8 cellular contexts compared by ENCODE assay signal in the genomic region with DNA sequence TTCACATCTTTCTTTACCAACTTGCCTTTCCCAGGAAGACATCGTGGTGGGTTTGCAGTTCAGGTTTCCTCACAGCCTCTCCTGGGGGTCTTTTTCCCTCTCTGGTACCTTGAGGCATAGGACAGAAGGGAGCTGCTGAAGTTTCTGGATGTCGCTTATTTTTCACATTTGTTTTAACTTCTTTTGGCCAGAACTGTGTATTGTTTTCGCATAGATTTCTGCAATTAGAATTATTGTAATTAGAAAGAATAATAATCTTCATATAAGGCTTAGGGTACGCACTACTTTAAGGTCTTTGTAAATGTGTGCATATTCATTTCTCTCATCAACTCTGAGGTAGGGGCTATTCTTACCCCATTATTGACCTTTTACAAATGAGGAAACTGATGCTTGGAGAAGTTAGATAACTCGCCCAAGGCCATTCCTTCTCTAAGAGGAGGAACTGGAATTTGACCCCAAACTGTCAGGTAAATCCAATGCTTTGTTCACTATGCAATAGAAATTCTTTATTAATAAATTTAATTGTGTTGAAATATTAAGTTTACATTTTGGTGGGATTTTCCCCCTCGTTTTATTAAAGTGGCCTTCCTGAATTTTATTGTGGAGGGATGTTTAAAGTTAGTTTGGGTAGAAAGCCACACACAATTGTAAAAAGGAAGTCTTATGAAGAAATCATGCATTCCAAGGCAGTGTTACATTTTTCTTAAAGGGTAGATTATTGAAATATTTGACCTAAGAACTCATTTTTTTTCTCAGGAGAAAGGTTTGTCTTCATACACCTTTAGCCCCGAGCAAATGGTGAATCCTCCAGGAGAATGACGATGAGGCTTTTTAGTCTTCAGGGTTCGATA. TPM values are rescaled to one million over a fixed set of nuclear protein-coding genes. Genes with fewer than 3 reads are reported as not detected.
DNase-seq lines count a peak whose midpoint lies in the region; ATAC-seq and TF ChIP-seq lines count a peak whose summit lies in the region.

No MANE protein-coding gene starts in this region.

- peak overlapping the region; percentile 93 for H3K4me2 ChIP-seq in fibroblast of lung (ENCODE audit: extremely low read depth, insufficient read depth, low read length)

- H3K9me3 ChIP-seq in SJCRH30 (replicated peaks) (no peaks in the 10 kb centered on the region; the same call in 1 of the 2 replicates), fibroblast of lung (ENCODE audit: control insufficient read depth, insufficient read depth, low read depth, low read length) (no peaks in the 10 kb centered on the region)

- no peaks in the 10 kb centered on the region for H3K36me3 ChIP-seq in SJCRH30
- H3K36me3 ChIP-seq in fibroblast of lung (ENCODE audit: control insufficient read depth, insufficient read depth, low read length) = peaks cover 2% of the 10 kb centered on the region

- H3K4me3 ChIP-seq in GM12865 (ENCODE audit: low read depth, low read length) (peak overlapping the region; percentile 85), SJCRH30 (peak overlapping the region; percentile 72), fibroblast of lung (replicated peaks in 1 of 4; ENCODE audit: control extremely low read depth in 1 of 4, insufficient read depth in 1 of 4, low read depth in 3 of 4, low read length in 4 of 4) (peak overlapping the region; percentile 53 to 75 (median 66)), skeletal muscle cell (ENCODE audit: low read depth, low read length) (peak overlapping the region; percentile 58)

- peak overlapping the region; percentile 83 for H3K9ac ChIP-seq in fibroblast of lung (ENCODE audit: insufficient read depth, low read length)

- TF ChIP-seq CTCF in GM12865 (IDR thresholded peaks at IDR 0.05; ENCODE audit: insufficient read depth, low read depth, low read length, missing control alignments) = no peak
- no peak for TF ChIP-seq CTCF in fibroblast of lung (conservative IDR thresholded peaks at IDR 0.05 in 1 of 2, IDR thresholded peaks at IDR 0.05 in 1 of 2; ENCODE audit: low read depth in 1 of 2, low read length in 2 of 2)

- peaks cover 48% of the 10 kb centered on the region for H3K4me1 ChIP-seq in SJCRH30
- H3K4me1 ChIP-seq in fibroblast of lung (ENCODE audit: control insufficient read depth, extremely low read depth, insufficient read depth, low read length) = peaks cover 38% of the 10 kb centered on the region

- no peaks in the 10 kb centered on the region for H3K27me3 ChIP-seq in SJCRH30
- H3K27me3 ChIP-seq in fibroblast of lung (ENCODE audit: control insufficient read depth, insufficient read depth, low read length) = no peaks in the 10 kb centered on the region

- no peak overlapping the region for H2AFZ ChIP-seq in fibroblast of lung (ENCODE audit: low read length)

- DNase-seq in GM12865 (ENCODE audit: low read depth) (no peak), SJCRH30 (no peak), fibroblast of lung (ENCODE audit: low read depth in 2 of 2) (peak; percentile 42 to 49), skeletal muscle cell (ENCODE audit: low read depth) (no peak), NOMO-1 treated with DMSO at 0.1 percent for 48 hours (lab: John Stamatoyannopoulos, UW; ENCODE audit: unreplicated experiment) (no peak), occipital lobe (lab: John Stamatoyannopoulos, UW) (no peak)

- H3K27ac ChIP-seq in SJCRH30 = peak overlapping the region; percentile 98
- peak overlapping the region; percentile 98 for H3K27ac ChIP-seq in fibroblast of lung (ENCODE audit: insufficient read depth, low read length)

- H3K79me2 ChIP-seq in fibroblast of lung (ENCODE audit: control insufficient read depth, insufficient read depth, low read length) = peaks cover 29% of the 10 kb centered on the region

- H4K20me1 ChIP-seq in fibroblast of lung (ENCODE audit: control insufficient read depth, extremely low read depth, insufficient read depth, low read length) = no peaks in the 10 kb centered on the region

- ATAC-seq in GM21576 (IDR thresholded peaks at IDR 0.05; ENCODE audit: unreplicated experiment) (no peak), GM18502 (IDR thresholded peaks at IDR 0.05; ENCODE audit: poor library complexity, unreplicated experiment) (no peak)

RNA-seq across cellular contexts. Expression of a gene that starts 12.1 kb away (rescaled TPM):
- 213 and 260 TPM in 2 replicates for total RNA-seq in SJCRH30 (2014; rRNA removed; shearing (Covaris generic))
- total RNA-seq in fibroblast of lung = 883 and 1,357 TPM in 2 replicates
- 644 and 940 TPM in 2 replicates for polyA plus RNA-seq in fibroblast of lung
- 373 and 531 TPM in 2 replicates for polyA plus RNA-seq in fibroblast of lung (2012)
- polyA minus RNA-seq in fibroblast of lung (ENCODE audit: low replicate concordance) = 337 and 510 TPM in 2 replicates
- 259 TPM for total RNA-seq in occipital lobe

Comparison
In these comparisons a context has a peak if more than half of its experiments do, and no peak if none do; other contexts are left out.
1. DNase-seq: peak in fibroblast of lung (2 of 2); none in GM12865 (single experiment), SJCRH30 (0 of 2), skeletal muscle cell (single experiment), NOMO-1 treated with DMSO at 0.1 percent for 48 hours (single experiment) and occipital lobe (single experiment).
2. Peak in every context shown above with its lines, with median percentiles within 50 percentile points of each other: H3K4me3 ChIP-seq.